20 cellular contexts compared by ENCODE assay signal in genomic region chr13:36907801-36908200, GRCh38. TPM values are rescaled to one million over a fixed set of nuclear protein-coding genes. Genes with fewer than 3 reads are reported as not detected.
"Had no signal": no experiment of that assay in that cellular context is flagged by ENCODE, and none has a peak within 500 bp of the region (broad histone marks: within the 10 kb centered on the region; RNA-seq: fewer than 3 reads in every experiment).

No MANE protein-coding gene starts in this region.

- FAIRE-seq: kidney, TTC549 had no signal

- H3K27ac ChIP-seq: adrenal gland, epithelial cell of prostate, gastroesophageal sphincter, hepatocyte, left ventricle myocardium inferior, psoas muscle, right lobe of liver, transverse colon had no signal

- H3K36me3 Mint-ChIP-seq: memory B cell; stimulated activated naive B cell treated with anti-CD40 and anti-IgM and Interleukin-4, amounts not matched to agents 10 μg/mL and 1 μg/mL and 100 μg/mL, for 72 hours had no signal

- H3K27me3 ChIP-seq: adrenal gland, gastroesophageal sphincter, hepatocyte, right lobe of liver, transverse colon had no signal

- H3K4me1 Mint-ChIP-seq: memory B cell; stimulated activated naive B cell treated with anti-CD40 and anti-IgM and Interleukin-4, amounts not matched to agents 10 μg/mL and 1 μg/mL and 100 μg/mL, for 72 hours had no signal

- DNase-seq: activated CD4-positive, alpha-beta T cell treated with anti-CD3 and anti-CD28 coated beads, Interleukin-2, amount 50 U/mL, for 1 hour; activated CD4-positive, CD25-positive, alpha-beta regulatory T cell; activated naive CD4-positive, alpha-beta T cell treated with anti-CD3 and anti-CD28 coated beads, Interleukin-2, amount 50 U/mL, for 16 hours; adrenal gland; caudate nucleus; effector memory CD8-positive, alpha-beta T cell; kidney; left ventricle myocardium inferior; psoas muscle; right lobe of liver; stimulated activated naive B cell treated with anti-CD40 and anti-IgM and Interleukin-4, amounts not matched to agents 10 μg/mL and 1 μg/mL and 100 μg/mL, for 72 hours; substantia nigra; transverse colon had no signal

- H3K27ac Mint-ChIP-seq: activated T-helper 2 cell treated with anti-CD3 and anti-CD28 coated beads, Interferon-gamma antibody, Interleukin-2, Interleukin-4, amounts not matched to agents 10 μg/mL and 5 μg/mL and 100 μg/mL, durations not matched to agents 14 hours and 24 hours and 36 hours; effector memory CD8-positive, alpha-beta T cell; memory B cell; stimulated activated naive B cell treated with anti-CD40 and anti-IgM and Interleukin-4, amounts not matched to agents 10 μg/mL and 1 μg/mL and 100 μg/mL, for 72 hours had no signal

- H3K4me3 Mint-ChIP-seq: effector memory CD8-positive, alpha-beta T cell; memory B cell; nephron; stimulated activated naive B cell treated with anti-CD40 and anti-IgM and Interleukin-4, amounts not matched to agents 10 μg/mL and 1 μg/mL and 100 μg/mL, for 72 hours had no signal

- H3K4me3 ChIP-seq: adrenal gland, gastroesophageal sphincter, hepatocyte, left ventricle myocardium inferior, psoas muscle, right lobe of liver, transverse colon had no signal

- H3K9me3 Mint-ChIP-seq: activated T-helper 2 cell treated with anti-CD3 and anti-CD28 coated beads, Interferon-gamma antibody, Interleukin-2, Interleukin-4, amounts not matched to agents 10 μg/mL and 5 μg/mL and 100 μg/mL, durations not matched to agents 14 hours and 24 hours and 36 hours; effector memory CD8-positive, alpha-beta T cell; memory B cell; nephron; stimulated activated naive B cell treated with anti-CD40 and anti-IgM and Interleukin-4, amounts not matched to agents 10 μg/mL and 1 μg/mL and 100 μg/mL, for 72 hours had no signal

RNA-seq across cellular contexts. Expression of gene SMAD9, which starts 12.2 kb away (rescaled TPM):
- total RNA-seq: activated T-helper 2 cell treated with anti-CD3 and anti-CD28 coated beads, Interferon-gamma antibody, Interleukin-2, Interleukin-4, amounts not matched to agents 10 μg/mL and 5 μg/mL and 100 μg/mL, durations not matched to agents 14 hours and 24 hours and 36 hours had no signal
